In the genomic region with DNA sequence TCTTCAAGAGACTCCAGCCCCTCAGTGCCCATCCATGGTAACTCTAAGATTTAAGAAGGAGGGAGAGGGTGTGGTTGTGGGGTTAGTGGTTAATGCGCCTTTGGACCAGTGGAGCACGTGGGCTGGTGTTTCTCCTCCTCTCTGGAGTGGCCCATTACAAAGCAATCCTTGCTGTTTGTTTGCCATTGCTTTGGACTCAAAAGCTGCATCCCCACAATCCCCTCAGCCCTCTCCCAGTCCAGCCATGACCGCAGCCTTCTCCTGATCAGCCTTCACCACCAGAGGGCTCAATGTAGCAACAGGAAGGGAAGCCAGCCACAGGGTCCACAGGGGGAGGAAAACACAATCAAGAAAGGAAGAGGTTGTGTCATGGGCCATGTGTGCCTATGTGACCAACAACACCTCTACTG, we compare ENCODE assay signal across 8 cellular contexts. TPM values are rescaled to one million over a fixed set of nuclear protein-coding genes. Genes with fewer than 3 reads are reported as not detected.
DNase-seq lines count a peak whose midpoint lies in the region; ATAC-seq and TF ChIP-seq lines count a peak whose summit lies in the region.
"Had no signal": no experiment of that assay in that cellular context is flagged by ENCODE, and none has a peak within 500 bp of the region (broad histone marks: within the 10 kb centered on the region; RNA-seq: fewer than 3 reads in every experiment).

No MANE protein-coding gene starts in this region.

- peak; percentile 37 to 68 for TF ChIP-seq RAD21 in liver (IDR thresholded peaks at IDR 0.05)

- H3K9me3 ChIP-seq in adipocyte (ENCODE audit: control insufficient read depth, low read length) = peaks cover 1% of the 10 kb centered on the region
- H3K9me3 ChIP-seq in liver (ENCODE audit: control insufficient read depth in 4 of 4, low read length in 3 of 4) = no peaks in the 10 kb centered on the region

- no peaks in the 10 kb centered on the region for H3K36me3 Mint-ChIP-seq in activated T-helper 17 cell treated with anti-CD3 and anti-CD28 coated beads, Interleukin-2, amount 50 U/mL, for 72 hours (ENCODE audit: low read depth)

- WGBS in liver = 58% methylated on average over 3 of the region's 3 CpGs

- H3K4me3 ChIP-seq in adipocyte (ENCODE audit: low read length) (no peak overlapping the region), liver (ENCODE audit: low read depth in 1 of 3, low read length in 3 of 3) (no peak overlapping the region)

- peaks cover 4% of the 10 kb centered on the region for H3K9me3 Mint-ChIP-seq in activated T-helper 17 cell treated with anti-CD3 and anti-CD28 coated beads, Interleukin-2, amount 50 U/mL, for 72 hours

- peak; percentile 13 for DNase-seq in EL
- peak; percentile 64 for DNase-seq in HuH-7.5 (ENCODE audit: low spot score)
- peak; percentile 24 for DNase-seq in adipocyte (ENCODE audit: low read depth)
- DNase-seq in stimulated activated CD4-positive, alpha-beta T cell treated with anti-CD3 and anti-CD28 coated beads, Interleukin-4, amount 100 ng/mL, for 1 hour = no peak
- DNase-seq: activated naive CD8-positive, alpha-beta T cell treated with anti-CD3 and anti-CD28 coated beads, Interleukin-2, amount 50 U/mL, for 24 hours had no signal

- no peak overlapping the region for H3K27ac Mint-ChIP-seq in activated T-helper 17 cell treated with anti-CD3 and anti-CD28 coated beads, Interleukin-2, amount 50 U/mL, for 72 hours
- H3K27ac Mint-ChIP-seq: activated naive CD8-positive, alpha-beta T cell treated with anti-CD3 and anti-CD28 coated beads, Interleukin-2, amount 50 U/mL, for 24 hours had no signal

- no peaks in the 10 kb centered on the region for H3K36me3 ChIP-seq in adipocyte (ENCODE audit: control insufficient read depth, insufficient read depth, low read length, severe bottlenecking)
- no peaks in the 10 kb centered on the region for H3K36me3 ChIP-seq in liver (ENCODE audit: control insufficient read depth in 4 of 4, insufficient read depth in 3 of 4, low read depth in 1 of 4, low read length in 3 of 4)

- H3K27ac ChIP-seq in liver (ENCODE audit: low read depth in 1 of 2, low read length in 2 of 2) = no peak overlapping the region

- H3K4me3 Mint-ChIP-seq in activated T-helper 17 cell treated with anti-CD3 and anti-CD28 coated beads, Interleukin-2, amount 50 U/mL, for 72 hours = no peak overlapping the region
- H3K4me3 Mint-ChIP-seq: activated naive CD8-positive, alpha-beta T cell treated with anti-CD3 and anti-CD28 coated beads, Interleukin-2, amount 50 U/mL, for 24 hours had no signal

- TF ChIP-seq CTCF in liver (IDR thresholded peaks at IDR 0.05; ENCODE audit: low read depth, low read length, missing input control) = no peak

- H3K27me3 ChIP-seq in adipocyte (replicated peaks; ENCODE audit: control insufficient read depth, insufficient read depth, low read length) (no peaks in the 10 kb centered on the region), liver (ENCODE audit: control insufficient read depth in 4 of 4, insufficient read depth in 4 of 4, low read length in 3 of 4) (no peaks in the 10 kb centered on the region)

- no peak for ATAC-seq in activated T-helper 17 cell treated with anti-CD3 and anti-CD28 coated beads, Interleukin-2, amount 50 U/mL, for 72 hours (replicated peaks)
- ATAC-seq in HG03442 (IDR thresholded peaks at IDR 0.05; ENCODE audit: unreplicated experiment) = no peak
- ATAC-seq: activated naive CD8-positive, alpha-beta T cell treated with anti-CD3 and anti-CD28 coated beads, Interleukin-2, amount 50 U/mL, for 24 hours had no signal

- H3K4me1 ChIP-seq in adipocyte (ENCODE audit: control insufficient read depth, insufficient read depth, low read length) (no peaks in the 10 kb centered on the region), liver (ENCODE audit: control insufficient read depth in 4 of 4, insufficient read depth in 4 of 4, low read length in 3 of 4) (no peaks in the 10 kb centered on the region)

- H3K4me1 Mint-ChIP-seq in activated T-helper 17 cell treated with anti-CD3 and anti-CD28 coated beads, Interleukin-2, amount 50 U/mL, for 72 hours = no peaks in the 10 kb centered on the region
- H3K4me1 Mint-ChIP-seq: activated naive CD8-positive, alpha-beta T cell treated with anti-CD3 and anti-CD28 coated beads, Interleukin-2, amount 50 U/mL, for 24 hours had no signal

- peaks cover 17% of the 10 kb centered on the region for H3K27me3 Mint-ChIP-seq in activated T-helper 17 cell treated with anti-CD3 and anti-CD28 coated beads, Interleukin-2, amount 50 U/mL, for 72 hours

- H3K9ac ChIP-seq in adipocyte (ENCODE audit: low read length) = no peak overlapping the region
- H3K9ac ChIP-seq in liver (ENCODE audit: low read depth in 1 of 2, low read length in 2 of 2) = no peak overlapping the region

TF ChIP-seq in liver, 16 proteins besides CTCF, POLR2A, EP300 and RAD21:
- no peak for TF ChIP-seq JUND (IDR thresholded peaks at IDR 0.05)
- no peak for TF ChIP-seq GABPA (IDR thresholded peaks at IDR 0.05 in 1 of 2, conservative IDR thresholded peaks at IDR 0.05 in 1 of 2)
- no peak for TF ChIP-seq YY1 (IDR thresholded peaks at IDR 0.05)
- TF ChIP-seq, protein P1, sequence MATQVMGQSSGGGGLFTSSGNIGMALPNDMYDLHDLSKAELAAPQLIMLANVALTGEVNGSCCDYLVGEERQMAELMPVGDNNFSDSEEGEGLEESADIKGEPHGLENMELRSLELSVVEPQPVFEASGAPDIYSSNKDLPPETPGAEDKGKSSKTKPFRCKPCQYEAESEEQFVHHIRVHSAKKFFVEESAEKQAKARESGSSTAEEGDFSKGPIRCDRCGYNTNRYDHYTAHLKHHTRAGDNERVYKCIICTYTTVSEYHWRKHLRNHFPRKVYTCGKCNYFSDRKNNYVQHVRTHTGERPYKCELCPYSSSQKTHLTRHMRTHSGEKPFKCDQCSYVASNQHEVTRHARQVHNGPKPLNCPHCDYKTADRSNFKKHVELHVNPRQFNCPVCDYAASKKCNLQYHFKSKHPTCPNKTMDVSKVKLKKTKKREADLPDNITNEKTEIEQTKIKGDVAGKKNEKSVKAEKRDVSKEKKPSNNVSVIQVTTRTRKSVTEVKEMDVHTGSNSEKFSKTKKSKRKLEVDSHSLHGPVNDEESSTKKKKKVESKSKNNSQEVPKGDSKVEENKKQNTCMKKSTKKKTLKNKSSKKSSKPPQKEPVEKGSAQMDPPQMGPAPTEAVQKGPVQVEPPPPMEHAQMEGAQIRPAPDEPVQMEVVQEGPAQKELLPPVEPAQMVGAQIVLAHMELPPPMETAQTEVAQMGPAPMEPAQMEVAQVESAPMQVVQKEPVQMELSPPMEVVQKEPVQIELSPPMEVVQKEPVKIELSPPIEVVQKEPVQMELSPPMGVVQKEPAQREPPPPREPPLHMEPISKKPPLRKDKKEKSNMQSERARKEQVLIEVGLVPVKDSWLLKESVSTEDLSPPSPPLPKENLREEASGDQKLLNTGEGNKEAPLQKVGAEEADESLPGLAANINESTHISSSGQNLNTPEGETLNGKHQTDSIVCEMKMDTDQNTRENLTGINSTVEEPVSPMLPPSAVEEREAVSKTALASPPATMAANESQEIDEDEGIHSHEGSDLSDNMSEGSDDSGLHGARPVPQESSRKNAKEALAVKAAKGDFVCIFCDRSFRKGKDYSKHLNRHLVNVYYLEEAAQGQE (IDR thresholded peaks at IDR 0.05) = no peak
- no peak for TF ChIP-seq NR2F2 (IDR thresholded peaks at IDR 0.05)
- TF ChIP-seq SP1 (IDR thresholded peaks at IDR 0.05) = no peak
- TF ChIP-seq, protein P2, sequence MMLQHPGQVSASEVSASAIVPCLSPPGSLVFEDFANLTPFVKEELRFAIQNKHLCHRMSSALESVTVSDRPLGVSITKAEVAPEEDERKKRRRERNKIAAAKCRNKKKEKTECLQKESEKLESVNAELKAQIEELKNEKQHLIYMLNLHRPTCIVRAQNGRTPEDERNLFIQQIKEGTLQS (IDR thresholded peaks at IDR 0.05) = no peak
- TF ChIP-seq EGR1 (IDR thresholded peaks at IDR 0.05; ENCODE audit: low read depth in 2 of 2) = no peak
- TF ChIP-seq FOXA2 (IDR thresholded peaks at IDR 0.05) = no peak
- TF ChIP-seq, protein P3, sequence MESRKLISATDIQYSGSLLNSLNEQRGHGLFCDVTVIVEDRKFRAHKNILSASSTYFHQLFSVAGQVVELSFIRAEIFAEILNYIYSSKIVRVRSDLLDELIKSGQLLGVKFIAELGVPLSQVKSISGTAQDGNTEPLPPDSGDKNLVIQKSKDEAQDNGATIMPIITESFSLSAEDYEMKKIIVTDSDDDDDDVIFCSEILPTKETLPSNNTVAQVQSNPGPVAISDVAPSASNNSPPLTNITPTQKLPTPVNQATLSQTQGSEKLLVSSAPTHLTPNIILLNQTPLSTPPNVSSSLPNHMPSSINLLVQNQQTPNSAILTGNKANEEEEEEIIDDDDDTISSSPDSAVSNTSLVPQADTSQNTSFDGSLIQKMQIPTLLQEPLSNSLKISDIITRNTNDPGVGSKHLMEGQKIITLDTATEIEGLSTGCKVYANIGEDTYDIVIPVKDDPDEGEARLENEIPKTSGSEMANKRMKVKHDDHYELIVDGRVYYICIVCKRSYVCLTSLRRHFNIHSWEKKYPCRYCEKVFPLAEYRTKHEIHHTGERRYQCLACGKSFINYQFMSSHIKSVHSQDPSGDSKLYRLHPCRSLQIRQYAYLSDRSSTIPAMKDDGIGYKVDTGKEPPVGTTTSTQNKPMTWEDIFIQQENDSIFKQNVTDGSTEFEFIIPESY (IDR thresholded peaks at IDR 0.05) = no peak
- no peak for TF ChIP-seq HNF4A (conservative IDR thresholded peaks at IDR 0.05)
- TF ChIP-seq FOXA1 (IDR thresholded peaks at IDR 0.05) = no peak
TF ChIP-seq in liver: peak in this region for 0.

RNA-seq across cellular contexts. Expression of a gene that starts 38.4 kb away (rescaled TPM):
- 1 to 10 TPM; 2.5 to 3.8 TPM for total RNA-seq in liver
- polyA plus RNA-seq in liver = 1 to 10 TPM; 3.7 to 4.5 TPM
- 1 to 10 TPM; 5.7 to 7.0 TPM for total RNA-seq in activated T-helper 17 cell treated with anti-CD3 and anti-CD28 coated beads, Interleukin-2, amount 50 U/mL, for 72 hours
